In genomic region chrX:34300871-34301270, GRCh38 we compare ENCODE assay signal across 8 cellular contexts.
DNase-seq lines count a peak whose midpoint lies in the region; ATAC-seq and TF ChIP-seq lines count a peak whose summit lies in the region.

No MANE protein-coding gene starts in this region.

- H3K36me3 Mint-ChIP-seq in type B pancreatic cell = no peaks in the 10 kb centered on the region

- H3K27me3 Mint-ChIP-seq in type B pancreatic cell = no peaks in the 10 kb centered on the region

- DNase-seq in right atrium auricular region (ENCODE audit: low spot score) = no peak
- no peak for DNase-seq in Right ventricle myocardium superior
- DNase-seq in KBM-7 = peak; percentile 58
- peak; percentile 50 for DNase-seq in WERI-Rb-1
- peak; percentile 23 for DNase-seq in iPS-NIHi11 (ENCODE audit: low spot score)
- DNase-seq in type B pancreatic cell (ENCODE audit: extremely low spot score, unreplicated experiment) = no peak
- DNase-seq in activated CD4-positive, CD25-positive, alpha-beta regulatory T cell (lab: John Stamatoyannopoulos, UW) = no peak

- intact Hi-C loops in Right ventricle myocardium superior (cut with DNase I) = loop anchor here (10.0 kb wide), 1 partner anchor 866 kb away; no protein-coding TSS in a partner anchor

- TF ChIP-seq CTCF in right atrium auricular region (IDR thresholded peaks at IDR 0.05) (peak; percentile 41 to 63), WERI-Rb-1 (IDR thresholded peaks at IDR 0.05; ENCODE audit: low read depth, low read length) (peak; percentile 49), type B pancreatic cell (conservative IDR thresholded peaks at IDR 0.05) (peak; percentile 88)

- H3K9me3 Mint-ChIP-seq in type B pancreatic cell = no peaks in the 10 kb centered on the region

- H3K4me1 ChIP-seq in right atrium auricular region = no peaks in the 10 kb centered on the region

- H3K36me3 ChIP-seq in right atrium auricular region (no peaks in the 10 kb centered on the region), WERI-Rb-1 (no peaks in the 10 kb centered on the region)

- H3K4me1 Mint-ChIP-seq in type B pancreatic cell (ENCODE audit: unreplicated experiment) = no peaks in the 10 kb centered on the region

- H3K27ac Mint-ChIP-seq in type B pancreatic cell = no peak overlapping the region

- no peak for ATAC-seq in Right ventricle myocardium superior (ENCODE audit: poor library complexity)
- no peak for ATAC-seq in HG03045 (IDR thresholded peaks at IDR 0.05; ENCODE audit: unreplicated experiment)

- no peak overlapping the region for H3K27ac ChIP-seq in right atrium auricular region
- H3K27ac ChIP-seq in WERI-Rb-1 = no peak overlapping the region

- H3K4me3 Mint-ChIP-seq in type B pancreatic cell = no peak overlapping the region

- in situ Hi-C loops in KBM-7 (cut with MboI; ENCODE audit: low pct_unique_long_range_greater_than_20kb, low sequenced_read_pairs) = no loop called here

- H3K9me3 ChIP-seq in right atrium auricular region = no peaks in the 10 kb centered on the region
- no peaks in the 10 kb centered on the region for H3K9me3 ChIP-seq in WERI-Rb-1 (ENCODE audit: severe bottlenecking)

- H3K27me3 ChIP-seq in right atrium auricular region = no peaks in the 10 kb centered on the region
- peaks cover 2% of the 10 kb centered on the region for H3K27me3 ChIP-seq in WERI-Rb-1 (ENCODE audit: insufficient read depth, low read depth, severe bottlenecking)

- no peak overlapping the region for H3K4me3 ChIP-seq in right atrium auricular region
- H3K4me3 ChIP-seq in WERI-Rb-1 (ENCODE audit: low read depth, low read length) = no peak overlapping the region

Comparison
In these comparisons a context has a peak if more than half of its experiments do, and no peak if none do; other contexts are left out.
1. DNase-seq: peak in KBM-7 (single experiment), WERI-Rb-1 (single experiment) and iPS-NIHi11 (single experiment); none in right atrium auricular region (single experiment), Right ventricle myocardium superior (single experiment), type B pancreatic cell (single experiment) and activated CD4-positive, CD25-positive, alpha-beta regulatory T cell (0 of 4).
2. Peak in every context shown above with its lines, with median percentiles within 50 percentile points of each other: CTCF ChIP-seq.